ENCODE assay signal across 1 cellular context in genomic region chr5:51181495-51181894, GRCh38.
TF ChIP-seq lines count a peak whose summit lies in the region.

No MANE protein-coding gene starts in this region.

TF ChIP-seq in WTC11, 78 proteins besides CTCF, POLR2A, EP300 and RAD21 (continued from another document):
- TF ChIP-seq STAT6 (CRISPR knock-in tag; conservative IDR thresholded peaks at IDR 0.05; ENCODE audit: low read depth), result no peak
- no peak for TF ChIP-seq IRF2 (CRISPR knock-in tag; IDR thresholded peaks at IDR 0.05; ENCODE audit: borderline replicate concordance, low read depth)
- no peak for TF ChIP-seq NFE2L1 (CRISPR knock-in tag; IDR thresholded peaks at IDR 0.05)
